24 cellular contexts compared by ENCODE assay signal in the genomic region with DNA sequence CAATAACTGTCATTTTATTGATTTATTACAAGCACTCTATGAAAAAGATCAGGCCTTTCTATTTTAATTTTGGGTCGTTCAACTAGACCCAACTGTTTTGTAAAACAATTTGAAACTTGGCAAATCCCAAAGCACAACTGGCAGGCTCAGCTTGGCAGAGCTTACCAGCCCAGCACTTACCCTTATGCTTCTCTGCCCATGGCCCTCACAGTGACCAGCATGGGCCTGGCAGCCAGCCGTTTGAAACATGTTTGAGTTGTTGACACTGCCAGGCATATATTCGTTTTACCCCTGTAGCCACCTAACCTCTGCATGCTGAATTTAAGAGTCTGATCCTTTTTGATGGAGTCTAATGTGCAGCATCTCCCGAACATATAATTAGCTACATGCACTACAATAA.
A peak's percentile ranks its signal among the peaks of the same experiment; 100 is the strongest.
DNase-seq lines count a peak whose midpoint lies in the region; ATAC-seq and TF ChIP-seq lines count a peak whose summit lies in the region.
"Had no signal": no experiment of that assay in that cellular context is flagged by ENCODE, and none has a peak within 500 bp of the region (broad histone marks: within the 10 kb centered on the region; RNA-seq: fewer than 3 reads in every experiment).

No MANE protein-coding gene starts in this region.

- no peak overlapping the region for H3K4me3 Mint-ChIP-seq in WTC11
- H3K4me3 Mint-ChIP-seq: CD4-positive, CD25-positive, alpha-beta regulatory T cell; IgD-negative memory B cell had no signal

- TF ChIP-seq CTCF in right atrium auricular region (IDR thresholded peaks at IDR 0.05) (no peak), WTC11 (IDR thresholded peaks at IDR 0.05) (no peak)

- peak; percentile 54 for DNase-seq in Right ventricle myocardium inferior (ENCODE audit: missing footprints)
- DNase-seq in right atrium auricular region (ENCODE audit: low spot score) = no peak
- DNase-seq in cerebellar cortex (ENCODE audit: low spot score) = peak; percentile 1
- DNase-seq in left ventricle myocardium superior = peak; percentile 58
- DNase-seq in dermis blood vessel endothelial cell = no peak
- no peak for DNase-seq in WTC11 (ENCODE audit: low spot score)
- DNase-seq: CD4-positive, CD25-positive, alpha-beta regulatory T cell; DMS153; GM23248; H7; NCI-H1092; NCI-H1417 treated with DMSO at 0.1 percent for 48 hours; NCI-H1694 treated with DMSO at 0.1 percent for 48 hours; NCI-H2081; NCI-H2227 treated with DMSO at 0.1 percent for 48 hours; NCI-H510A treated with DMSO at 0.1 percent for 48 hours; NK-92 treated with Interleukin-12 subunit alpha and Interleukin-12 subunit beta, amount 100 ng/mL, for 24 hours; PC-3 had no signal

- no peak overlapping the region for H3K27ac Mint-ChIP-seq in WTC11
- H3K27ac Mint-ChIP-seq: CD4-positive, CD25-positive, alpha-beta regulatory T cell; IgD-negative memory B cell had no signal

- CTCF ChIA-PET in WTC11 (lab: Charles Lee) = no interaction called here

- no peaks in the 10 kb centered on the region for H3K4me1 ChIP-seq in right atrium auricular region
- H3K4me1 ChIP-seq: BLaER1, SJSA1 had no signal

- intact Hi-C loops in Right ventricle myocardium inferior (cut with DNase I) (no loop called here), left ventricle myocardium superior (cut with micrococcal nuclease) (no loop called here)

- peaks cover 5% of the 10 kb centered on the region; the same call in 1 of the 2 replicates for H3K27me3 Mint-ChIP-seq in WTC11 (ENCODE audit: low read depth)
- H3K27me3 Mint-ChIP-seq: CD4-positive, CD25-positive, alpha-beta regulatory T cell; IgD-negative memory B cell had no signal

- H3K27ac ChIP-seq in right atrium auricular region = no peak overlapping the region
- H3K27ac ChIP-seq: BLaER1, GM23248, HL-60, KMS-11, SJSA1 had no signal

- POLR2A ChIA-PET in WTC11 (lab: Charles Lee) = no interaction called here

- H3K4me1 Mint-ChIP-seq in WTC11 = no peaks in the 10 kb centered on the region
- H3K4me1 Mint-ChIP-seq: CD4-positive, CD25-positive, alpha-beta regulatory T cell had no signal

- H3K9me3 Mint-ChIP-seq in WTC11 = peaks cover 23% of the 10 kb centered on the region

- peaks cover 18% of the 10 kb centered on the region for H3K36me3 Mint-ChIP-seq in WTC11
- H3K36me3 Mint-ChIP-seq: CD4-positive, CD25-positive, alpha-beta regulatory T cell; IgD-negative memory B cell had no signal

- no peaks in the 10 kb centered on the region for H3K36me3 ChIP-seq in right atrium auricular region
- H3K36me3 ChIP-seq: BLaER1, SJSA1 had no signal

- H3K27me3 ChIP-seq in right atrium auricular region = no peaks in the 10 kb centered on the region
- H3K27me3 ChIP-seq: BLaER1, SJSA1 had no signal

- ATAC-seq in Right ventricle myocardium inferior = peak; percentile 82
- peak; percentile 86 for ATAC-seq in left ventricle myocardium superior
- ATAC-seq in GM18907 (IDR thresholded peaks at IDR 0.05; ENCODE audit: unreplicated experiment) = no peak
- ATAC-seq in WTC11 = no peak
- ATAC-seq: PC-3 had no signal

- H3K4me3 ChIP-seq in right atrium auricular region = no peak overlapping the region
- H3K4me3 ChIP-seq: BLaER1, GM23248, SJSA1 had no signal

- H3K9me3 ChIP-seq in right atrium auricular region = no peaks in the 10 kb centered on the region
- H3K9me3 ChIP-seq: SJSA1 had no signal

TF ChIP-seq in WTC11, 78 proteins besides CTCF, POLR2A, EP300 and RAD21 (continues in another document):
- TF ChIP-seq SMAD4 (CRISPR knock-in tag; IDR thresholded peaks at IDR 0.05) = no peak
- TF ChIP-seq, protein P1, sequence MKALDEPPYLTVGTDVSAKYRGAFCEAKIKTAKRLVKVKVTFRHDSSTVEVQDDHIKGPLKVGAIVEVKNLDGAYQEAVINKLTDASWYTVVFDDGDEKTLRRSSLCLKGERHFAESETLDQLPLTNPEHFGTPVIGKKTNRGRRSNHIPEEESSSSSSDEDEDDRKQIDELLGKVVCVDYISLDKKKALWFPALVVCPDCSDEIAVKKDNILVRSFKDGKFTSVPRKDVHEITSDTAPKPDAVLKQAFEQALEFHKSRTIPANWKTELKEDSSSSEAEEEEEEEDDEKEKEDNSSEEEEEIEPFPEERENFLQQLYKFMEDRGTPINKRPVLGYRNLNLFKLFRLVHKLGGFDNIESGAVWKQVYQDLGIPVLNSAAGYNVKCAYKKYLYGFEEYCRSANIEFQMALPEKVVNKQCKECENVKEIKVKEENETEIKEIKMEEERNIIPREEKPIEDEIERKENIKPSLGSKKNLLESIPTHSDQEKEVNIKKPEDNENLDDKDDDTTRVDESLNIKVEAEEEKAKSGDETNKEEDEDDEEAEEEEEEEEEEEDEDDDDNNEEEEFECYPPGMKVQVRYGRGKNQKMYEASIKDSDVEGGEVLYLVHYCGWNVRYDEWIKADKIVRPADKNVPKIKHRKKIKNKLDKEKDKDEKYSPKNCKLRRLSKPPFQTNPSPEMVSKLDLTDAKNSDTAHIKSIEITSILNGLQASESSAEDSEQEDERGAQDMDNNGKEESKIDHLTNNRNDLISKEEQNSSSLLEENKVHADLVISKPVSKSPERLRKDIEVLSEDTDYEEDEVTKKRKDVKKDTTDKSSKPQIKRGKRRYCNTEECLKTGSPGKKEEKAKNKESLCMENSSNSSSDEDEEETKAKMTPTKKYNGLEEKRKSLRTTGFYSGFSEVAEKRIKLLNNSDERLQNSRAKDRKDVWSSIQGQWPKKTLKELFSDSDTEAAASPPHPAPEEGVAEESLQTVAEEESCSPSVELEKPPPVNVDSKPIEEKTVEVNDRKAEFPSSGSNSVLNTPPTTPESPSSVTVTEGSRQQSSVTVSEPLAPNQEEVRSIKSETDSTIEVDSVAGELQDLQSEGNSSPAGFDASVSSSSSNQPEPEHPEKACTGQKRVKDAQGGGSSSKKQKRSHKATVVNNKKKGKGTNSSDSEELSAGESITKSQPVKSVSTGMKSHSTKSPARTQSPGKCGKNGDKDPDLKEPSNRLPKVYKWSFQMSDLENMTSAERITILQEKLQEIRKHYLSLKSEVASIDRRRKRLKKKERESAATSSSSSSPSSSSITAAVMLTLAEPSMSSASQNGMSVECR (CRISPR knock-in tag; IDR thresholded peaks at IDR 0.05; ENCODE audit: borderline replicate concordance) = no peak
- TF ChIP-seq MXD4 (CRISPR knock-in tag; IDR thresholded peaks at IDR 0.05; ENCODE audit: borderline replicate concordance) = no peak
- no peak for TF ChIP-seq ATF1 (CRISPR knock-in tag; IDR thresholded peaks at IDR 0.05)
- no peak for TF ChIP-seq GABPB1 (CRISPR knock-in tag; IDR thresholded peaks at IDR 0.05)
- TF ChIP-seq, protein P2, sequence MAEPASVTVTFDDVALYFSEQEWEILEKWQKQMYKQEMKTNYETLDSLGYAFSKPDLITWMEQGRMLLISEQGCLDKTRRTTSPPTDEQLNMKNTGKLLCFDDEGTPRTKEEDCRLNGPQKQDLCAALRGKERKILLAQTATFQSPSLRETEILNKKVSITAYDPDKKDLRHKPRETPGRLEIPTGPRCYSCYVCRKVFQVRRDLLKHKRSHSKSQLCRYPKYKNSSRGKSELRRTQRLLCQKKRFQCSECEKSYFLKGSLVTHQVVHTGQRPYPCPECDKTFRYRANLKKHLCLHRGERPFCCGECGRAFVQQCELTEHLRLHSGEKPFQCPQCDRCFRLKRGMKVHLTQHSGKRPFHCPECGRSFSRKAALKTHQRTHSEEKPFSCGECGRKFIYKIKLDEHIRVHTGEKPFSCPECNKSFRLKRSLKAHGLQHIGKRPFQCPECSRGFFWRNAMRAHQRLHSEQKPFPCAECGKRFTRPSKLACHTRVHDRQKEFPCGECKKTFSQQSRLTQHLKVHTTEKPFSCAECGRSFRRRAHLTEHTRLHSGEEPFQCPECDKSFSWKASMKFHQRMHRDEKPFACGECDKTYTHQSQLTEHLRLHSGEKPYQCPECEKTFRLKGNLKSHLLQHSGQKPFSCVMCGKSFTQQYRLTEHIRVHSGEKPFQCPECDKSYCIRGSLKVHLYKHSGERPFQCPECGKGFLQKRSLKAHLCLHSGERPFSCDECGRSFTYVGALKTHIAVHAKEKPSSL (CRISPR knock-in tag; conservative IDR thresholded peaks at IDR 0.05) = no peak
- TF ChIP-seq ZNF423 (CRISPR knock-in tag; IDR thresholded peaks at IDR 0.05) = no peak
- no peak for TF ChIP-seq EMX1 (CRISPR knock-in tag; IDR thresholded peaks at IDR 0.05)
- TF ChIP-seq ZNF263 (CRISPR knock-in tag; IDR thresholded peaks at IDR 0.05; ENCODE audit: low read depth) = no peak
- TF ChIP-seq GTF2I (CRISPR knock-in tag; conservative IDR thresholded peaks at IDR 0.05) = no peak
- TF ChIP-seq ZNF532 (CRISPR knock-in tag; IDR thresholded peaks at IDR 0.05; ENCODE audit: borderline replicate concordance) = no peak

Comparison
In these comparisons a context has a peak if more than half of its experiments do, and no peak if none do; other contexts are left out.
1. DNase-seq: peak in Right ventricle myocardium inferior (single experiment), cerebellar cortex (single experiment) and left ventricle myocardium superior (single experiment); none in right atrium auricular region (single experiment), dermis blood vessel endothelial cell (single experiment) and WTC11 (single experiment).
2. ATAC-seq: peak in Right ventricle myocardium inferior (single experiment) and left ventricle myocardium superior (single experiment); none in GM18907 (single experiment) and WTC11 (single experiment).